ENCODE assay signal across 11 cellular contexts in genomic region chr3:45993421-45994027, GRCh38. TPM values are rescaled to one million over a fixed set of nuclear protein-coding genes. Genes with fewer than 3 reads are reported as not detected.
DNase-seq lines count a peak whose midpoint lies in the region; ATAC-seq and TF ChIP-seq lines count a peak whose summit lies in the region.
"Had no signal": no experiment of that assay in that cellular context is flagged by ENCODE, and none has a peak within 500 bp of the region (broad histone marks: within the 10 kb centered on the region; RNA-seq: fewer than 3 reads in every experiment).

No MANE protein-coding gene starts in this region.

- H3K4me3 ChIP-seq in heart left ventricle, result peak overlapping the region in 2 of 12 donors; percentile 84 to 97
- no peak overlapping the region for H3K4me3 ChIP-seq in gastroesophageal sphincter
- no peak overlapping the region for H3K4me3 ChIP-seq in transverse colon

- no peak for TF ChIP-seq POLR2A in heart left ventricle (IDR thresholded peaks at IDR 0.05)
- no peak for TF ChIP-seq POLR2A in gastroesophageal sphincter (IDR thresholded peaks at IDR 0.05)
- TF ChIP-seq POLR2A in transverse colon (IDR thresholded peaks at IDR 0.05), result no peak

- peaks cover 5% of the 10 kb centered on the region for H3K9me3 Mint-ChIP-seq in activated CD4-positive, alpha-beta T cell treated with anti-CD3 and anti-CD28 coated beads, Interleukin-2, amount 10 ng/mL, durations not matched to agents 7 days and 5 days

- WGBS in heart left ventricle, 4 donors, result 65 to 79% (median 73%) methylated on average over 3 of the region's 3 CpGs
- 60 to 67% methylated on average over 1 to 2 of the region's 3 CpGs for WGBS in gastroesophageal sphincter (ENCODE audit: low coverage in 1 of 2), 2 donors
- 74% methylated on average over 3 of the region's 3 CpGs; no CpG with 5 or more reads in 1 of the 2 donors for WGBS in transverse colon (ENCODE audit: low coverage in 1 of 2), 2 donors

- intact Hi-C loops in heart left ventricle (cut with DNase I), result loop anchor here in 1 of 10 donors (10.0 kb wide), 1 partner anchor 81 kb away; no protein-coding TSS in a partner anchor
- intact Hi-C loops in cardiac septum (cut with DNase I), result loop anchor here (2.0 kb wide), 1 partner anchor 69 kb away; no protein-coding TSS in a partner anchor
- intact Hi-C loops in transverse colon (cut with DNase I; ENCODE audit: low total_unique reads), result no loop called here

- DNase-seq in heart left ventricle, result no peak
- DNase-seq in cardiac septum (ENCODE audit: low spot score), result no peak
- peak; percentile 43 for DNase-seq in activated CD4-positive, alpha-beta T cell treated with anti-CD3 and anti-CD28 coated beads, Interleukin-2, amount 10 ng/mL, durations not matched to agents 7 days and 5 days
- no peak for DNase-seq in transverse colon
- DNase-seq in ureter (ENCODE audit: low spot score), result no peak
- DNase-seq in foreskin melanocyte, result no peak
- no peak for DNase-seq in DMS114 treated with DMSO at 0.1 percent for 48 hours (lab: John Stamatoyannopoulos, UW; ENCODE audit: unreplicated experiment)
- DNase-seq: NCI-H1930 had no signal

- TF ChIP-seq EP300 in gastroesophageal sphincter (IDR thresholded peaks at IDR 0.05) (no peak), transverse colon (IDR thresholded peaks at IDR 0.05; ENCODE audit: low read depth) (no peak)

- peak overlapping the region; percentile 73 for H3K27ac Mint-ChIP-seq in activated CD4-positive, alpha-beta T cell treated with anti-CD3 and anti-CD28 coated beads, Interleukin-2, amount 10 ng/mL, durations not matched to agents 7 days and 5 days

- no peak for ATAC-seq in heart left ventricle
- ATAC-seq in gastroesophageal sphincter, result no peak
- ATAC-seq: sciatic nerve had no signal

- peaks cover 65% of the 10 kb centered on the region for H3K4me1 Mint-ChIP-seq in activated CD4-positive, alpha-beta T cell treated with anti-CD3 and anti-CD28 coated beads, Interleukin-2, amount 10 ng/mL, durations not matched to agents 7 days and 5 days

- TF ChIP-seq CTCF in heart left ventricle (IDR thresholded peaks at IDR 0.05) (no peak), gastroesophageal sphincter (IDR thresholded peaks at IDR 0.05) (no peak), transverse colon (IDR thresholded peaks at IDR 0.05) (no peak)

- H3K27me3 Mint-ChIP-seq in activated CD4-positive, alpha-beta T cell treated with anti-CD3 and anti-CD28 coated beads, Interleukin-2, amount 10 ng/mL, durations not matched to agents 7 days and 5 days, result peaks cover 3% of the 10 kb centered on the region

- no peaks in the 10 kb centered on the region for H3K27me3 ChIP-seq in heart left ventricle
- H3K27me3 ChIP-seq in gastroesophageal sphincter, result no peaks in the 10 kb centered on the region
- no peaks in the 10 kb centered on the region for H3K27me3 ChIP-seq in transverse colon

- POLR2A ChIA-PET in activated CD4-positive, alpha-beta T cell treated with anti-CD3 and anti-CD28 coated beads, Interleukin-2, amount 10 ng/mL, durations not matched to agents 7 days and 5 days (lab: Charles Lee), result interaction anchor here (0.8 kb wide), 1 partner anchor 50 kb away, joined by 4 read pairs; the partner anchor contains the start of gene CXCR6

- in situ Hi-C loops in transverse colon (cut with MboI; ENCODE audit: low pct_ligation_motif_present in 1 of 4, low pct_unique_long_range_greater_than_20kb in 1 of 4, low sequenced_read_pairs in 3 of 4), result no loop called here

- CTCF ChIA-PET in activated CD4-positive, alpha-beta T cell treated with anti-CD3 and anti-CD28 coated beads, Interleukin-2, amount 10 ng/mL, durations not matched to agents 7 days and 5 days (lab: Charles Lee), result interaction anchor here (0.5 to 5.9 kb wide), 7 partner anchors 11 to 375 kb away, joined by 3 to 45 read pairs (median 8); no protein-coding TSS in a partner anchor

- H3K4me1 ChIP-seq in heart left ventricle (peaks cover under 1 to 72% (median 61%) of the 10 kb centered on the region in 12 donors), gastroesophageal sphincter (peaks cover 13 to 73% (median 46%) of the 10 kb centered on the region in 3 donors), transverse colon (peaks cover 12 to 55% (median 36%) of the 10 kb centered on the region in 4 donors)

- peak overlapping the region; percentile 47 to 98 (median 96) for H3K27ac ChIP-seq in heart left ventricle
- peak overlapping the region in 3 of 4 donors; percentile 54 to 98 (median 74) for H3K27ac ChIP-seq in gastroesophageal sphincter
- H3K27ac ChIP-seq in transverse colon, result peak overlapping the region; percentile 92 to 95 (median 94)

- H3K36me3 ChIP-seq in heart left ventricle (no peaks in the 10 kb centered on the region), gastroesophageal sphincter (no peaks in the 10 kb centered on the region), transverse colon (no peaks in the 10 kb centered on the region)

- H3K36me3 Mint-ChIP-seq in activated CD4-positive, alpha-beta T cell treated with anti-CD3 and anti-CD28 coated beads, Interleukin-2, amount 10 ng/mL, durations not matched to agents 7 days and 5 days (ENCODE audit: low read depth), result peaks cover 32% of the 10 kb centered on the region

- peak overlapping the region; percentile 28 for H3K4me3 Mint-ChIP-seq in activated CD4-positive, alpha-beta T cell treated with anti-CD3 and anti-CD28 coated beads, Interleukin-2, amount 10 ng/mL, durations not matched to agents 7 days and 5 days

- no peaks in the 10 kb centered on the region for H3K9me3 ChIP-seq in heart left ventricle
- H3K9me3 ChIP-seq in gastroesophageal sphincter, result no peaks in the 10 kb centered on the region
- H3K9me3 ChIP-seq in transverse colon, result no peaks in the 10 kb centered on the region

RNA-seq across cellular contexts. Expression of gene FYCO1, which starts 2.1 kb away (rescaled TPM):
- 100 to 1,000 TPM in 6 of 9 donors, 10 to 100 TPM in 3; 57.3 to 195 (median 149) TPM for total RNA-seq in heart left ventricle
- polyA plus RNA-seq in heart left ventricle, result 10 to 100 TPM; 18.5 to 69.5 TPM
- 129 TPM for total RNA-seq in cardiac septum
- total RNA-seq in activated CD4-positive, alpha-beta T cell treated with anti-CD3 and anti-CD28 coated beads, Interleukin-2, amount 10 ng/mL, durations not matched to agents 7 days and 5 days, result 10 to 100 TPM; 15.1 to 15.7 TPM
- total RNA-seq in gastroesophageal sphincter, result 100 to 1,000 TPM in 2 of 4 donors, 10 to 100 TPM in 2; 66.8 to 144 (median 97.3) TPM
- 10 to 100 TPM; 34.5 to 40.0 (median 38.1) TPM for total RNA-seq in transverse colon
- 62.0 TPM for total RNA-seq in ureter

RNA-seq across cellular contexts. Expression of gene XCR1, which starts 33.8 kb away (rescaled TPM):
- total RNA-seq in heart left ventricle (under 1 TPM in 4 of 9 donors, not detected in 5; 0.06 to 0.64 (median 0.23) TPM), cardiac septum (not detected), gastroesophageal sphincter (under 1 TPM in 3 of 4 donors, not detected in 1; under 0.01 to 0.07 (median 0.04) TPM), transverse colon (under 1 TPM in 2 of 4 donors, not detected in 2; 0.14 to 0.32 TPM), ureter (0.70 TPM)
- under 1 TPM in 1 of 2 donors, not detected in 1; 0.03 TPM for polyA plus RNA-seq in heart left ventricle
- not detected for total RNA-seq in activated CD4-positive, alpha-beta T cell treated with anti-CD3 and anti-CD28 coated beads, Interleukin-2, amount 10 ng/mL, durations not matched to agents 7 days and 5 days
- total RNA-seq: cerebellum had no signal

RNA-seq across cellular contexts. Expression of gene CXCR6, which starts 50.3 kb away (rescaled TPM):
- total RNA-seq in heart left ventricle (1 to 10 TPM in 2 of 9 donors, under 1 TPM in 4, not detected in 3; 0.20 to 2.1 (median 0.32) TPM), cardiac septum (0.32 TPM), gastroesophageal sphincter (1 to 10 TPM in 1 of 4 donors, under 1 TPM in 2, not detected in 1; 0.54 to 3.5 (median 0.87) TPM), transverse colon (1 to 10 TPM in 3 of 4 donors, not detected in 1; 3.3 to 9.4 (median 6.7) TPM), ureter (3.1 TPM)
- polyA plus RNA-seq in heart left ventricle, result under 1 TPM; 0.19 to 0.28 TPM
- total RNA-seq in activated CD4-positive, alpha-beta T cell treated with anti-CD3 and anti-CD28 coated beads, Interleukin-2, amount 10 ng/mL, durations not matched to agents 7 days and 5 days, result 10 to 100 TPM; 17.6 to 18.0 TPM
- total RNA-seq: cerebellum had no signal
